Comparison of ENCODE assay signal across 10 cellular contexts in genomic region chr2:168189835-168190426, GRCh38. TPM values are rescaled to one million over a fixed set of nuclear protein-coding genes. Genes with fewer than 3 reads are reported as not detected.
DNase-seq lines count a peak whose midpoint lies in the region; ATAC-seq and TF ChIP-seq lines count a peak whose summit lies in the region.
"Had no signal": no experiment of that assay in that cellular context is flagged by ENCODE, and none has a peak within 500 bp of the region (broad histone marks: within the 10 kb centered on the region; RNA-seq: fewer than 3 reads in every experiment).

No MANE protein-coding gene starts in this region.

- intact Hi-C loops in Panc1 (cut with micrococcal nuclease; ENCODE audit: unreplicated experiment), result no loop called here

- CTCF ChIA-PET in Panc1 (lab: Charles Lee), result no interaction called here

- no TSS peak for BruUV-seq in Panc1 (replicated peaks; lab: Mats Ljungman, UMichigan)

- H3K27me3 ChIP-seq in Panc1 (ENCODE audit: control insufficient read depth, insufficient read depth, low read length) (no peaks in the 10 kb centered on the region), neural progenitor cell (no peaks in the 10 kb centered on the region)

- H3K4me1 Mint-ChIP-seq in neural progenitor cell (peaks cover 48% of the 10 kb centered on the region), osteocyte (ENCODE audit: unreplicated experiment) (peaks cover 59% of the 10 kb centered on the region)

- H3K27me3 Mint-ChIP-seq in neural progenitor cell (ENCODE audit: insufficient read depth, low read depth), result peaks cover 4% of the 10 kb centered on the region
- H3K27me3 Mint-ChIP-seq in osteocyte (ENCODE audit: unreplicated experiment), result no peaks in the 10 kb centered on the region

- in situ Hi-C loops in Panc1 (cut with HindIII; ENCODE audit: low pct_unique_long_range_greater_than_20kb, low sequenced_read_pairs), result no loop called here

- H3K36me3 ChIP-seq in Panc1 (ENCODE audit: control insufficient read depth, insufficient read depth, low read length), result no peaks in the 10 kb centered on the region
- H3K36me3 ChIP-seq in neural progenitor cell, result no peaks in the 10 kb centered on the region
- H3K36me3 ChIP-seq: left ventricle myocardium inferior had no signal

- TF ChIP-seq CTCF in Panc1 (IDR thresholded peaks at IDR 0.05), result no peak
- no peak for TF ChIP-seq CTCF in neural progenitor cell (IDR thresholded peaks at IDR 0.05)
- no peak for TF ChIP-seq CTCF in osteocyte (IDR thresholded peaks at IDR 0.05)

- H3K4me3 ChIP-seq in Panc1 (ENCODE audit: low read depth in 2 of 2, low read length in 2 of 2) (no peak overlapping the region), neural progenitor cell (no peak overlapping the region)
- H3K4me3 ChIP-seq: GM12878, left ventricle myocardium inferior had no signal

- H3K9me3 ChIP-seq in Panc1 (ENCODE audit: control insufficient read depth, insufficient read depth, low read depth, low read length), result no peaks in the 10 kb centered on the region
- no peaks in the 10 kb centered on the region for H3K9me3 ChIP-seq in neural progenitor cell (ENCODE audit: low read depth)
- H3K9me3 ChIP-seq: left ventricle myocardium inferior had no signal

- H3K27ac ChIP-seq in Panc1 (ENCODE audit: low read length) (no peak overlapping the region), neural progenitor cell (no peak overlapping the region)
- H3K27ac ChIP-seq: left ventricle myocardium inferior had no signal

- H2AFZ ChIP-seq in neural progenitor cell (replicated peaks), result no peak overlapping the region

- H3K9me3 Mint-ChIP-seq in neural progenitor cell, result no peaks in the 10 kb centered on the region
- H3K9me3 Mint-ChIP-seq in osteocyte (ENCODE audit: unreplicated experiment), result no peaks in the 10 kb centered on the region

- ATAC-seq in Panc1 (peak; percentile 75; the same call in 1 of the 2 replicates), esophagus mucosa (peak; percentile 72)
- ATAC-seq: GM12878 had no signal

- H3K4me3 Mint-ChIP-seq in neural progenitor cell (no peak overlapping the region), osteocyte (ENCODE audit: unreplicated experiment) (no peak overlapping the region)

- H3K9ac ChIP-seq in neural progenitor cell, result no peak overlapping the region

- peaks cover 40% of the 10 kb centered on the region for H3F3A ChIP-seq in neural progenitor cell (ENCODE audit: low read depth)

- peak; percentile 48 for DNase-seq in Daoy (ENCODE audit: low read depth)
- DNase-seq in Panc1 (ENCODE audit: low read depth, low spot score), result no peak
- no peak for DNase-seq in neural progenitor cell (ENCODE audit: low spot score)
- no peak for DNase-seq in NCI-H82 (lab: John Stamatoyannopoulos, UW)
- DNase-seq in NOMO-1 treated with dmso at 0.1 percent for 144 hours (lab: John Stamatoyannopoulos, UW; ENCODE audit: unreplicated experiment), result no peak
- DNase-seq in NCI-H1105 treated with DMSO at 0.1 percent for 48 hours (lab: John Stamatoyannopoulos, UW), result no peak
- no peak for DNase-seq in osteocyte (ENCODE audit: extremely low spot score, unreplicated experiment)
- DNase-seq: left ventricle myocardium inferior had no signal

- POLR2A ChIA-PET in Panc1 (lab: Charles Lee), result no interaction called here

- no peaks in the 10 kb centered on the region for H3K36me3 Mint-ChIP-seq in neural progenitor cell
- peaks cover 3% of the 10 kb centered on the region for H3K36me3 Mint-ChIP-seq in osteocyte (ENCODE audit: unreplicated experiment)

- H3K4me1 ChIP-seq in Panc1 (ENCODE audit: control insufficient read depth, insufficient read depth, low read length), result 0 out of 2 replicates have a peak, but pooled peaks cover 2% of the 10 kb centered on the region
- peaks cover 73% of the 10 kb centered on the region for H3K4me1 ChIP-seq in neural progenitor cell

- H3K27ac Mint-ChIP-seq in neural progenitor cell (peak overlapping the region; percentile 30), osteocyte (ENCODE audit: unreplicated experiment) (no peak overlapping the region)

- H3K79me2 ChIP-seq in neural progenitor cell (ENCODE audit: low read depth), result no peaks in the 10 kb centered on the region

- peak overlapping the region; percentile 18 for H3K4me2 ChIP-seq in neural progenitor cell

- H4K20me1 ChIP-seq in neural progenitor cell (ENCODE audit: low read depth), result peaks cover 8% of the 10 kb centered on the region

RNA-seq across cellular contexts. Expression of gene STK39, which starts 57.5 kb away (rescaled TPM):
- 22.5 and 27.3 TPM in 2 replicates for total RNA-seq in Daoy (2014; rRNA removed; shearing (Covaris generic))
- 14.0 TPM for total RNA-seq in Panc1 (2021; ENCODE audit: unreplicated experiment)
- 8.8 TPM for polyA plus RNA-seq in Panc1 (2012; ENCODE audit: insufficient read length)
- 29.6 TPM for total RNA-seq in esophagus mucosa
- total RNA-seq in neural progenitor cell (ENCODE audit: low replicate concordance), result 18.5 and 23.8 TPM in 2 replicates
- 26.9 and 27.8 TPM in 2 replicates for total RNA-seq in osteocyte
